15 cellular contexts compared by ENCODE assay signal in the genomic region with DNA sequence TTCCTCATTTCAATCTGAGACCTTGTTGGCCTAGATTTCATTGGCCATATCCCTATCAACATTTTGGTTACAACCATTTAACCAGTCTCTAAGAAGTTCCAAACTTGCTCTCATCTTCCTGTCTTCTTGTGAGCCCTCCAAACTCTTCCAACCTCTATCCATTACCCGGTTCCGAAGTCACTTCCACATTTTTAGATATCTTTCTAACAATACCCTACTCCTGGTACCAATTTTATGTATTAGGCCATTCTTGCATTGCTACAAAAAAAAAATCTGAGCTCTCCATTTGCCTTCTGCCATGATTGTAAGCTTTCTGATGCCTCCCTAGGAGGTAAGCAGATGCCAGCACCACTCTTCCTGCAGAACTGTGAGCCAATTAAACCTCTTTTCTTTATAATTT.
A peak's percentile ranks its signal among the peaks of the same experiment; 100 is the strongest.
DNase-seq lines count a peak whose midpoint lies in the region; ATAC-seq, FAIRE-seq and TF ChIP-seq lines count a peak whose summit lies in the region.
"Had no signal": no experiment of that assay in that cellular context is flagged by ENCODE, and none has a peak within 500 bp of the region (broad histone marks: within the 10 kb centered on the region; RNA-seq: fewer than 3 reads in every experiment).

No MANE protein-coding gene starts in this region.

- intact Hi-C loops in lower lobe of right lung (cut with DNase I) = no loop called here

- no peak overlapping the region for H4K8ac ChIP-seq in H1 (ENCODE audit: extremely low read depth, insufficient read depth, low read length)

- H3K27me3 ChIP-seq in HUES48 (ENCODE audit: control insufficient read depth, insufficient read depth, low read length) (no peaks in the 10 kb centered on the region), H1 (replicated peaks in 1 of 4; ENCODE audit: control insufficient read depth in 3 of 4, extremely low read depth in 1 of 4, insufficient read depth in 3 of 4, low read length in 3 of 4) (no peaks in the 10 kb centered on the region), iPS-20b (ENCODE audit: insufficient read depth, low read length) (no peaks in the 10 kb centered on the region), lower lobe of right lung (ENCODE audit: low read depth) (no peaks in the 10 kb centered on the region)

- peak overlapping the region; percentile 76 for H4K5ac ChIP-seq in H1 (ENCODE audit: insufficient read length, low read depth, low read length)

- TF ChIP-seq POLR2A in H1 (IDR thresholded peaks at IDR 0.05; ENCODE audit: control extremely low read depth in 1 of 2, low read depth in 2 of 2, low read length in 2 of 2) = no peak

- FAIRE-seq in H1 (lab: Jason Lieb, UNC) = no peak
- FAIRE-seq: A549, HepG2 had no signal

- H2BK5ac ChIP-seq in H1 (ENCODE audit: low read depth, low read length) = peak overlapping the region; percentile 83; the same call in 1 of the 2 replicates

- no peak overlapping the region for H2AK5ac ChIP-seq in H1 (ENCODE audit: low read depth, low read length)

- peak overlapping the region; percentile 3; the same call in 1 of the 2 replicates for H2BK12ac ChIP-seq in H1 (ENCODE audit: low read depth, low read length)

- no peaks in the 10 kb centered on the region for H4K20me1 ChIP-seq in H1 (replicated peaks in 1 of 2; ENCODE audit: control insufficient read depth in 1 of 2, insufficient read depth in 2 of 2, low read length in 2 of 2)

- H3K4me2 ChIP-seq in H1 (ENCODE audit: insufficient read depth in 1 of 2, low read depth in 2 of 2, low read length in 2 of 2) = peak overlapping the region in 1 of 2 experiments; percentile 31; a peak in 2 of 4 replicates
- H3K4me2 ChIP-seq: A549 had no signal

- H3K4me1 ChIP-seq in HUES48 (ENCODE audit: control insufficient read depth, insufficient read depth, low read length) (peaks cover 32% of the 10 kb centered on the region), H1 (replicated peaks in 1 of 4; ENCODE audit: control insufficient read depth in 3 of 4, insufficient read depth in 4 of 4, low read length in 3 of 4) (peaks cover 5 to 11% (median 9%) of the 10 kb centered on the region in 4 experiments), iPS-20b (ENCODE audit: insufficient read depth, low read length) (peaks cover 14% of the 10 kb centered on the region; the same call in 1 of the 2 replicates), lower lobe of right lung (peaks cover under 1% of the 10 kb centered on the region)
- H3K4me1 ChIP-seq: A549, Caco-2 had no signal

- ATAC-seq in HG03159 (IDR thresholded peaks at IDR 0.05; ENCODE audit: unreplicated experiment) (no peak), SK-N-SH treated with all-trans-retinoic acid at 6 μM for 48 hours (no peak), lower lobe of right lung (no peak)
- ATAC-seq: A549, HCT116, HepG2 had no signal

- H3K9ac ChIP-seq in HUES48 (ENCODE audit: low read depth, low read length) (peak overlapping the region; percentile 36; the same call in 1 of the 2 replicates), H1 (replicated peaks in 1 of 4; ENCODE audit: extremely low read depth in 1 of 4, low read depth in 3 of 4, low read length in 3 of 4) (no peak overlapping the region), iPS-20b (ENCODE audit: low read depth, low read length) (peak overlapping the region; percentile 50; the same call in 1 of the 2 replicates)

- POLR2A ChIA-PET in H1 (lab: Charles Lee; ENCODE audit: partially characterized antibody) = interaction anchor here (0.6 to 1.2 kb wide), 4 partner anchors 10 to 81 kb away, joined by 3 read pairs; no protein-coding TSS in a partner anchor

- H3K23ac ChIP-seq in H1 (ENCODE audit: insufficient read length) = no peak overlapping the region

- no peak for TF ChIP-seq CTCF in H1 (IDR thresholded peaks at IDR 0.05; ENCODE audit: control extremely low read depth in 1 of 3, insufficient read depth in 1 of 3, low read depth in 1 of 3, low read length in 3 of 3)
- TF ChIP-seq CTCF in lower lobe of right lung (IDR thresholded peaks at IDR 0.05) = no peak

- H2BK120ac ChIP-seq in H1 (replicated peaks; ENCODE audit: low read depth, low read length) = peak overlapping the region; percentile 98

- no peak overlapping the region for H2BK15ac ChIP-seq in H1 (ENCODE audit: low read length)

- H2BK20ac ChIP-seq in H1 (ENCODE audit: low read length) = peak overlapping the region; percentile 82; the same call in 1 of the 2 replicates

- WGBS in H1 (ENCODE audit: extremely low coverage in 1 of 2, insufficient coverage in 1 of 2, insufficient read length in 1 of 2, insufficient replicate concordance in 2 of 2, low coverage in 1 of 2, low lambda C conversion rate in 2 of 2, missing lambda C conversion rate in 1 of 2), 2 experiments = 76% methylated on average over 2 of the region's 2 CpGs; no CpG with 5 or more reads in 1 of the 2 experiments

- H3K56ac ChIP-seq in H1 (replicated peaks; ENCODE audit: insufficient read length, low read depth, low read length) = no peak overlapping the region

- H3K9me3 ChIP-seq in HUES48 (ENCODE audit: control insufficient read depth, insufficient read depth, low read length) (peaks cover 9% of the 10 kb centered on the region), H1 (ENCODE audit: insufficient read depth in 2 of 2, low read depth in 1 of 2, low read length in 1 of 2) (peaks cover 10 to 12% of the 10 kb centered on the region in 2 experiments; a peak in 3 of 4 replicates), iPS-20b (ENCODE audit: insufficient read depth, low read depth, low read length) (peaks cover 13% of the 10 kb centered on the region), lower lobe of right lung (no peaks in the 10 kb centered on the region)
- H3K9me3 ChIP-seq: A549, Caco-2 had no signal

- TF ChIP-seq EP300 in H1 (IDR thresholded peaks at IDR 0.05; ENCODE audit: borderline replicate concordance in 1 of 2, low read depth in 2 of 2, low read length in 2 of 2) = no peak

- H3K27ac ChIP-seq in HUES48 (ENCODE audit: low read depth, low read length) (peak overlapping the region; percentile 96), H1 (ENCODE audit: low read depth, low read length) (peak overlapping the region; percentile 73; the same call in 1 of the 2 replicates), iPS-20b (ENCODE audit: low read length) (peak overlapping the region; percentile 65), lower lobe of right lung (no peak overlapping the region)
- H3K27ac ChIP-seq: A549 had no signal

- no peak overlapping the region for H3K4ac ChIP-seq in H1 (replicated peaks; ENCODE audit: insufficient read length, low read depth, low read length)

- CTCF ChIA-PET in H1 (lab: Charles Lee; ENCODE audit: partially characterized antibody) = interaction anchor here (0.5 to 2.7 kb wide), 5 partner anchors 12 to 204 kb away, joined by 4 to 18 read pairs (median 5); a partner anchor contains a TSS

- peak overlapping the region; percentile 89 for H4K91ac ChIP-seq in H1 (replicated peaks; ENCODE audit: insufficient read length, low read length)

- no peak overlapping the region for H2AFZ ChIP-seq in H1 (ENCODE audit: low read length)

- H3K23me2 ChIP-seq in H1 (ENCODE audit: low read depth, low read length) = no peaks in the 10 kb centered on the region; the same call in 1 of the 2 replicates

- H3K79me2 ChIP-seq in H1 (ENCODE audit: control insufficient read depth in 1 of 2, insufficient read depth in 2 of 2, low read length in 2 of 2) = no peaks in the 10 kb centered on the region

- no peaks in the 10 kb centered on the region for H3K36me3 ChIP-seq in HUES48 (ENCODE audit: control insufficient read depth, insufficient read depth, low read length)
- H3K36me3 ChIP-seq in H1 (ENCODE audit: control insufficient read depth in 2 of 4, insufficient read depth in 4 of 4, low read length in 3 of 4) = peaks cover 0 to 16% (median 0%) of the 10 kb centered on the region in 4 experiments; a peak in 3 of 8 replicates
- H3K36me3 ChIP-seq in iPS-20b (ENCODE audit: insufficient read depth, low read depth, low read length) = peaks cover 12% of the 10 kb centered on the region
- no peaks in the 10 kb centered on the region for H3K36me3 ChIP-seq in lower lobe of right lung

- DNase-seq in MV-4-11 (lab: John Stamatoyannopoulos, UW) (peak; percentile 23), H1 (ENCODE audit: low read depth in 1 of 2, low spot score in 2 of 2) (no peak), SW480 (ENCODE audit: low spot score) (no peak), lower lobe of right lung (no peak)
- DNase-seq: Caco-2; CD8-positive, alpha-beta memory T cell; DND-41; GDM1 had no signal

- no peak overlapping the region for H3K14ac ChIP-seq in H1 (ENCODE audit: insufficient read length)

- TF ChIP-seq RAD21 in H1 (IDR thresholded peaks at IDR 0.05 in 1 of 2, conservative IDR thresholded peaks at IDR 0.05 in 1 of 2; ENCODE audit: low read depth in 2 of 2, low read length in 2 of 2) = no peak

- H3K4me3 ChIP-seq in HUES48 (ENCODE audit: low read depth, low read length) = peak overlapping the region; percentile 37; the same call in 1 of the 2 replicates
- H3K4me3 ChIP-seq in H1 (ENCODE audit: extremely low read depth in 1 of 4, insufficient read depth in 2 of 4, low read depth in 3 of 4, low read length in 4 of 4) = peak overlapping the region in 1 of 4 experiments; percentile 26; a peak in 1 of 8 replicates
- peak overlapping the region; percentile 51; the same call in 1 of the 2 replicates for H3K4me3 ChIP-seq in iPS-20b (ENCODE audit: low read length)
- H3K4me3 ChIP-seq in lower lobe of right lung = no peak overlapping the region
- H3K4me3 ChIP-seq: A549 had no signal

- H3K18ac ChIP-seq in H1 (ENCODE audit: extremely low read depth, low read length) = peak overlapping the region; percentile 86

- H3K79me1 ChIP-seq in H1 (ENCODE audit: low read depth, low read length) = no peaks in the 10 kb centered on the region

TF ChIP-seq in H1, 55 proteins besides CTCF, POLR2A, EP300 and RAD21:
- TF ChIP-seq JUN (IDR thresholded peaks at IDR 0.05; ENCODE audit: low read depth, low read length) (no peak), KDM5A (IDR thresholded peaks at IDR 0.05; ENCODE audit: low read length) (no peak), POLR2AphosphoS5 (IDR thresholded peaks at IDR 0.05; ENCODE audit: low read depth, low read length) (no peak), SIRT6 (IDR thresholded peaks at IDR 0.05; ENCODE audit: low read length) (no peak)

TF ChIP-seq in SK-N-SH treated with all-trans-retinoic acid at 6 μM for 48 hours, 23 proteins besides CTCF, POLR2A, EP300 and RAD21:
- TF ChIP-seq PPARA (CRISPR knock-in tag; IDR thresholded peaks at IDR 0.05; ENCODE audit: borderline replicate concordance) (no peak), GLIS3 (CRISPR knock-in tag; IDR thresholded peaks at IDR 0.05) (no peak), CSDC2 (CRISPR knock-in tag; IDR thresholded peaks at IDR 0.05) (no peak), RARB (CRISPR knock-in tag; IDR thresholded peaks at IDR 0.05) (no peak), ARNTL (CRISPR knock-in tag; IDR thresholded peaks at IDR 0.05; ENCODE audit: borderline replicate concordance, low read depth) (no peak), BACH2 (CRISPR knock-in tag; IDR thresholded peaks at IDR 0.05; ENCODE audit: borderline replicate concordance) (no peak), TOX (CRISPR knock-in tag; IDR thresholded peaks at IDR 0.05; ENCODE audit: borderline replicate concordance) (no peak), ZFP3 (CRISPR knock-in tag; IDR thresholded peaks at IDR 0.05) (no peak)

Comparison
In these comparisons a context has a peak if more than half of its experiments do, and no peak if none do; other contexts are left out.
1. H3K9ac ChIP-seq: peak in HUES48 (single experiment) and iPS-20b (single experiment); none in H1 (0 of 4).